In the genomic region with DNA sequence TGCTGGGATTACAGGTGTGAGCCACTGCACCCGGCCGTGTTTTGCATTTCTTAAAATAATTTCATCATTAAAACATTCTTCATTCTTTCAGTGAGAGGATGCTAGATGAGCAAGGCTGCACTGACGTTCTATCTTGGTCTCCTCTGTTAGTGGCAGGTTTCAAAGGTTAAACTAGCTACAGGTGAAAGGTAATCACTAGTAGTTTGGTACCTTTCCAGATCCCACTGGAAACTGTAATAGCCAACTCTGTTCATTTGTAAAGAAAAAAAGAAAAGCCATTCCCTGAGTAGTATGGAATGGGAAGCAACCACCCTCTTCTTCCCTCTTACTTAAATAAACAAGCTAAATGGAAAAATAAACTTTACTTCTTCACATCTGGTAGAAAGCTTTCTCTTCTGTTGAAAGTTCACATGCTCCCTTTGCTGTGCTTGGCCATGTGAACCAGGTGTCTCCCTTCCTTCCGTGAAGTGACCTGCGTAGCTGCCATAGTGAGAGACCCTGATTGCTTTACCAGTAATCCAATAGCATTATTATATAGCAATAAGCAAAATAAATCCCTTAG, we compare ENCODE assay signal across 25 cellular contexts.
"Had no signal": no experiment of that assay in that cellular context is flagged by ENCODE, and none has a peak within 500 bp of the region (broad histone marks: within the 10 kb centered on the region; RNA-seq: fewer than 3 reads in every experiment).

No MANE protein-coding gene starts in this region.

- H3K27me3 Mint-ChIP-seq: dendritic cell treated with granulocyte-macrophage colony-stimulating factor and Interleukin-4, amounts not matched to agents 40 ng/mL and 50 ng/mL, for 4 days had no signal

- H3K27me3 ChIP-seq: colonic mucosa, esophagus muscularis mucosa, heart right ventricle, right atrium auricular region, sigmoid colon, stomach, tibial artery had no signal

- H3K36me3 Mint-ChIP-seq: natural killer cell; stimulated activated effector memory CD8-positive, alpha-beta T cell treated with anti-CD3 and anti-CD28 coated beads, Interleukin-12 subunit alpha, Interleukin-12 subunit beta, amount 100 ng/mL, for 72 hours; type B pancreatic cell had no signal

- ATAC-seq: heart right ventricle; left cardiac atrium; lower lobe of right lung; natural killer cell; stimulated activated effector memory CD8-positive, alpha-beta T cell treated with anti-CD3 and anti-CD28 coated beads, Interleukin-12 subunit alpha, Interleukin-12 subunit beta, amount 100 ng/mL, for 72 hours had no signal

- H3K27ac Mint-ChIP-seq: dendritic cell treated with granulocyte-macrophage colony-stimulating factor and Interleukin-4, amounts not matched to agents 40 ng/mL and 50 ng/mL, for 4 days; endodermal cell; natural killer cell; stimulated activated effector memory CD8-positive, alpha-beta T cell treated with anti-CD3 and anti-CD28 coated beads, Interleukin-12 subunit alpha, Interleukin-12 subunit beta, amount 100 ng/mL, for 72 hours; type B pancreatic cell had no signal

- H3K27ac ChIP-seq: colonic mucosa, heart right ventricle, left ventricle myocardium inferior, lower lobe of right lung, prostate gland, right atrium auricular region, sigmoid colon, stomach, tibial artery had no signal

- H3K4me3 Mint-ChIP-seq: dendritic cell treated with granulocyte-macrophage colony-stimulating factor and Interleukin-4, amounts not matched to agents 40 ng/mL and 50 ng/mL, for 4 days; endodermal cell; natural killer cell; neural crest cell; stimulated activated effector memory CD8-positive, alpha-beta T cell treated with anti-CD3 and anti-CD28 coated beads, Interleukin-12 subunit alpha, Interleukin-12 subunit beta, amount 100 ng/mL, for 72 hours; type B pancreatic cell had no signal

- H3K9me3 ChIP-seq: colonic mucosa, esophagus muscularis mucosa, heart right ventricle, left ventricle myocardium inferior, lower lobe of right lung, prostate gland, right atrium auricular region, sigmoid colon, stomach, tibial artery had no signal

- H3K4me1 Mint-ChIP-seq: natural killer cell; stimulated activated effector memory CD8-positive, alpha-beta T cell treated with anti-CD3 and anti-CD28 coated beads, Interleukin-12 subunit alpha, Interleukin-12 subunit beta, amount 100 ng/mL, for 72 hours had no signal

- DNase-seq: colonic mucosa; effector CD8-positive, alpha-beta T cell; endodermal cell; foreskin melanocyte; glutamatergic neuron; heart right ventricle; hippocampal formation; left cardiac atrium; left ventricle myocardium inferior; lower lobe of right lung; natural killer cell; nucleus accumbens; sigmoid colon; stimulated activated CD4-positive, alpha-beta T cell treated with anti-CD3 and anti-CD28 coated beads, Interleukin-2, amount 100 ng/mL, for 24 hours; stimulated activated CD4-positive, alpha-beta T cell treated with anti-CD3 and anti-CD28 coated beads, Interleukin-4, amount 100 ng/mL, for 24 hours; stimulated activated naive CD4-positive, alpha-beta T cell treated with Interleukin-2 at 50 U/mL for 16 hours; stomach; tibial artery had no signal

- H3K4me3 ChIP-seq: colonic mucosa, esophagus muscularis mucosa, heart right ventricle, left ventricle myocardium inferior, lower lobe of right lung, prostate gland, right atrium auricular region, sigmoid colon, stomach, tibial artery had no signal

- H3K9me3 Mint-ChIP-seq: dendritic cell treated with granulocyte-macrophage colony-stimulating factor and Interleukin-4, amounts not matched to agents 40 ng/mL and 50 ng/mL, for 4 days; endodermal cell; natural killer cell; stimulated activated effector memory CD8-positive, alpha-beta T cell treated with anti-CD3 and anti-CD28 coated beads, Interleukin-12 subunit alpha, Interleukin-12 subunit beta, amount 100 ng/mL, for 72 hours; type B pancreatic cell had no signal

- H3K4me1 ChIP-seq: colonic mucosa, lower lobe of right lung, prostate gland, right atrium auricular region, sigmoid colon, stomach, tibial artery had no signal

- H3K36me3 ChIP-seq: colonic mucosa, esophagus muscularis mucosa, heart right ventricle, left ventricle myocardium inferior, lower lobe of right lung, prostate gland, right atrium auricular region, sigmoid colon, stomach, tibial artery had no signal
